In the genomic region with DNA sequence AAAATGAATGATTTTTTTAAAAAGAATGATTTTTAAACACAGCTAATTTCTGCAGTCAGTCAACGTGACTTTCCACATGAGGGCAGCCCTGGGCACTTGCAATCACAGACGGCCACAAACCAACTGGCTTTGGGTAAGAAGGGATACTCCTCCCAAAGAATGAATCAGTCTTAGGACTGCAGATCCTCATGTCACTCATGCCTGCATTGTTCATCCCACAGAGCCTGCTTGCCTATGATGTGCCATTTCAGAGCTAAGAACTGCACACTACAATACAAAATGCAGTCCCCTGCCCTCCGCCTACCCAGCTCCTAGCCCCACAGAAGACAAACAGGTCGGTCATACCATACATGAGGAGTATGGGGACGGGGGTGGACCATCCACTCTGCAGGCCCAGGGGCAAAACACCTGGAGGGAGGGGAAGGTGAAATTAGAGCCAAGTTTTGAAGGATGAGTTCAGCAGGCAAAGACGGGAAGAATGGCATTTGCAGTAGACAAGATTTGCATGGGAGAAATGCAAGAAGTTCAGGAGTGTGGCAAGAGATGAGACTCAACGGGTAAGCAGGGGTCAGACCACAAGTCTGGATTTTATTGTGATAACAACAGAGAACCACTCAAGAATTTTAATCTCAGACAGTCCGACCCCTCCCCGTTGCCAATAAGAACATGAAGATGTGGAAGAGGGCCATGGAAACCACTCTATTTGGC, we compare ENCODE assay signal across 8 cellular contexts. TPM values are rescaled to one million over a fixed set of nuclear protein-coding genes. Genes with fewer than 3 reads are reported as not detected.
DNase-seq lines count a peak whose midpoint lies in the region; ATAC-seq and TF ChIP-seq lines count a peak whose summit lies in the region.

No MANE protein-coding gene starts in this region.

- WGBS in psoas muscle, 3 donors = 69 to 81% (median 73%) methylated on average over 8 to 9 of the region's 9 CpGs

- peak; percentile 84 to 90 (median 88) for ATAC-seq in psoas muscle
- no peak for ATAC-seq in HG03439 (IDR thresholded peaks at IDR 0.05; ENCODE audit: unreplicated experiment)
- no peak for ATAC-seq in HG02938 (IDR thresholded peaks at IDR 0.05; ENCODE audit: unreplicated experiment)

- H3K27me3 ChIP-seq in psoas muscle (ENCODE audit: insufficient read depth in 3 of 3, low read length in 2 of 3) = no peaks in the 10 kb centered on the region

- H3K4me1 ChIP-seq in psoas muscle = peaks cover 27% of the 10 kb centered on the region

- H3K4me3 ChIP-seq in epithelial cell of esophagus (ENCODE audit: low read length) (no peak overlapping the region), psoas muscle (no peak overlapping the region)

- TF ChIP-seq CTCF in epithelial cell of esophagus (IDR thresholded peaks at IDR 0.05; ENCODE audit: insufficient read depth, low read depth, low read length, missing control alignments) (peak; percentile 70), psoas muscle (IDR thresholded peaks at IDR 0.05) (peak; percentile 31)

- H3K36me3 ChIP-seq in psoas muscle (ENCODE audit: insufficient read depth in 1 of 2, low read depth in 1 of 2) = no peaks in the 10 kb centered on the region

- peak; percentile 42 for DNase-seq in ELF-1 (ENCODE audit: low read depth, low spot score)
- peak; percentile 43 for DNase-seq in NOMO-1 treated with DMSO at 0.1 percent for 48 hours (lab: John Stamatoyannopoulos, UW; ENCODE audit: unreplicated experiment)
- DNase-seq in epithelial cell of esophagus (ENCODE audit: low read depth) = peak; percentile 96
- DNase-seq in psoas muscle = peak in 1 of 2 donors; percentile 52
- no peak for DNase-seq in NCI-H510A (lab: John Stamatoyannopoulos, UW)
- DNase-seq in NCI-H345 (lab: John Stamatoyannopoulos, UW) = no peak

- intact Hi-C loops in psoas muscle (cut with DNase I) = no loop called here

- H3K27ac ChIP-seq in psoas muscle = no peak overlapping the region

- no peaks in the 10 kb centered on the region for H3K9me3 ChIP-seq in psoas muscle

RNA-seq across cellular contexts. Expression of a gene that starts 24.7 kb away (rescaled TPM):
- 10 to 100 TPM; 27.9 to 52.2 (median 38.4) TPM for total RNA-seq in psoas muscle
- 10 to 100 TPM; 21.0 to 31.4 (median 26.0) TPM for polyA plus RNA-seq in psoas muscle

Comparison
In these comparisons a context has a peak if more than half of its experiments do, and no peak if none do; other contexts are left out.
1. DNase-seq: peak in ELF-1 (single experiment), NOMO-1 treated with DMSO at 0.1 percent for 48 hours (single experiment) and epithelial cell of esophagus (single experiment); none in NCI-H510A (single experiment) and NCI-H345 (single experiment).
2. ATAC-seq: peak in psoas muscle (4 of 4); none in HG03439 (single experiment) and HG02938 (single experiment).